In the genomic region with DNA sequence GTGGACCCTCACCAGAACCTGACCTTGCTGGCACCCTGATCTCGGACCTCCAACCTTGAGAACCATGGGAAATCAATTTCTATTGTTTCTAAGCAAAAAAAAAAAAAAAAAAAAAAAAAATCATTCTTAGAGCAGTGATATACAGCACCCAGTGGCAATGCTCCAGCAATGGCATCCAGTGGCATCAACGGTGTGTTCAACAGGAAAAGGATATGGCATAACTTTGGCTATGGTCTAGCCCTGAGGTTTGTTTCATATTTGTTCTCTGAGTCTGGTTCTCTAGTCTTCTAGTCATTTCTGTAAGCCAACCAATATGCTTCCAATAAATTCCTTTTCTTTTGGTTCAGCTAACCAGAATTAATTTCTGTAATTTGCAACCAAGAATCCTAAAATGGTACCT, we compare ENCODE assay signal across 14 cellular contexts. TPM values are rescaled to one million over a fixed set of nuclear protein-coding genes. Genes with fewer than 3 reads are reported as not detected.
DNase-seq lines count a peak whose midpoint lies in the region; ATAC-seq and TF ChIP-seq lines count a peak whose summit lies in the region.
"Had no signal": no experiment of that assay in that cellular context is flagged by ENCODE, and none has a peak within 500 bp of the region (broad histone marks: within the 10 kb centered on the region; RNA-seq: fewer than 3 reads in every experiment).

No MANE protein-coding gene starts in this region.

- H3K4me1 Mint-ChIP-seq in stimulated activated naive CD8-positive, alpha-beta T cell treated with anti-CD3 and anti-CD28 coated beads, Interleukin-15, Interleukin-2, amounts not matched to agents 100 ng/mL and 50 ng/mL, for 24 hours (ENCODE audit: low read depth): peaks cover 76% of the 10 kb centered on the region
- peaks cover 55% of the 10 kb centered on the region for H3K4me1 Mint-ChIP-seq in stimulated activated naive CD8-positive, alpha-beta T cell treated with anti-CD3 and anti-CD28 coated beads, Interleukin-15, amount 100 ng/mL, for 72 hours

- no peak overlapping the region for H3K4me3 ChIP-seq in colonic mucosa
- H3K4me3 ChIP-seq: testis had no signal

- intact Hi-C loops in colonic mucosa (cut with DNase I): no loop called here

- no peaks in the 10 kb centered on the region for H3K27me3 ChIP-seq in colonic mucosa
- H3K27me3 ChIP-seq: testis had no signal

- H3K36me3 ChIP-seq in colonic mucosa: no peaks in the 10 kb centered on the region

- H3K9me3 ChIP-seq in colonic mucosa: no peaks in the 10 kb centered on the region
- H3K9me3 ChIP-seq: SK-N-SH, testis had no signal

- no peaks in the 10 kb centered on the region for H3K27me3 Mint-ChIP-seq in stimulated activated naive CD8-positive, alpha-beta T cell treated with anti-CD3 and anti-CD28 coated beads, Interleukin-15, Interleukin-2, amounts not matched to agents 100 ng/mL and 50 ng/mL, for 24 hours
- H3K27me3 Mint-ChIP-seq in stimulated activated naive CD8-positive, alpha-beta T cell treated with anti-CD3 and anti-CD28 coated beads, Interleukin-15, amount 100 ng/mL, for 72 hours: no peaks in the 10 kb centered on the region

- H3K27ac ChIP-seq in colonic mucosa: peak overlapping the region; percentile 50
- H3K27ac ChIP-seq: testis had no signal

- H3K27ac Mint-ChIP-seq in stimulated activated naive CD8-positive, alpha-beta T cell treated with anti-CD3 and anti-CD28 coated beads, Interleukin-15, Interleukin-2, amounts not matched to agents 100 ng/mL and 50 ng/mL, for 24 hours: peak overlapping the region; percentile 75
- peak overlapping the region in 1 of 2 donors; percentile 64 for H3K27ac Mint-ChIP-seq in stimulated activated naive CD8-positive, alpha-beta T cell treated with anti-CD3 and anti-CD28 coated beads, Interleukin-15, amount 100 ng/mL, for 72 hours

- H3K4me3 Mint-ChIP-seq in stimulated activated naive CD8-positive, alpha-beta T cell treated with anti-CD3 and anti-CD28 coated beads, Interleukin-15, Interleukin-2, amounts not matched to agents 100 ng/mL and 50 ng/mL, for 24 hours: peak overlapping the region; percentile 55
- H3K4me3 Mint-ChIP-seq in stimulated activated naive CD8-positive, alpha-beta T cell treated with anti-CD3 and anti-CD28 coated beads, Interleukin-15, amount 100 ng/mL, for 72 hours: peak overlapping the region in 1 of 2 donors; percentile 42

- peaks cover 39% of the 10 kb centered on the region for H3K36me3 Mint-ChIP-seq in stimulated activated naive CD8-positive, alpha-beta T cell treated with anti-CD3 and anti-CD28 coated beads, Interleukin-15, Interleukin-2, amounts not matched to agents 100 ng/mL and 50 ng/mL, for 24 hours (ENCODE audit: low read depth)

- peaks cover 6% of the 10 kb centered on the region for H3K4me1 ChIP-seq in colonic mucosa

- TF ChIP-seq CTCF in colonic mucosa (IDR thresholded peaks at IDR 0.05): no peak

- H3K9me3 Mint-ChIP-seq in stimulated activated naive CD8-positive, alpha-beta T cell treated with anti-CD3 and anti-CD28 coated beads, Interleukin-15, Interleukin-2, amounts not matched to agents 100 ng/mL and 50 ng/mL, for 24 hours: no peaks in the 10 kb centered on the region
- H3K9me3 Mint-ChIP-seq in stimulated activated naive CD8-positive, alpha-beta T cell treated with anti-CD3 and anti-CD28 coated beads, Interleukin-15, amount 100 ng/mL, for 72 hours: no peaks in the 10 kb centered on the region

- H3K9ac ChIP-seq in colonic mucosa (ENCODE audit: low read depth in 2 of 2, low read length in 2 of 2): no peak overlapping the region
- H3K9ac ChIP-seq: SK-N-SH had no signal

- ATAC-seq in stimulated activated naive CD8-positive, alpha-beta T cell treated with anti-CD3 and anti-CD28 coated beads, Interleukin-15, Interleukin-2, amounts not matched to agents 100 U/mL and 50 U/mL, for 24 hours: no peak
- ATAC-seq in stimulated activated naive CD8-positive, alpha-beta T cell treated with anti-CD3 and anti-CD28 coated beads, Interleukin-15, amount 100 ng/mL, for 72 hours: peak; percentile 85
- no peak for ATAC-seq in GM21737 (IDR thresholded peaks at IDR 0.05; ENCODE audit: unreplicated experiment)
- ATAC-seq: esophagus mucosa, right cardiac atrium had no signal

- no peak for DNase-seq in stimulated activated naive CD8-positive, alpha-beta T cell treated with anti-CD3 and anti-CD28 coated beads, Interleukin-15, Interleukin-2, amounts not matched to agents 100 U/mL and 50 U/mL, for 24 hours
- DNase-seq in M059J (ENCODE audit: low read depth) (peak; percentile 43), colonic mucosa (no peak), germinal center (ENCODE audit: low spot score) (no peak)
- no peak for DNase-seq in stimulated activated naive CD8-positive, alpha-beta T cell treated with anti-CD3 and anti-CD28 coated beads, Interleukin-15, amount 100 ng/mL, for 72 hours
- DNase-seq in stimulated activated CD8-positive, alpha-beta memory T cell treated with anti-CD3 and anti-CD28 coated beads, Interleukin-4, amount 100 ng/mL, for 48 hours: no peak
- DNase-seq: head of caudate nucleus, mammary epithelial cell, right cardiac atrium, SK-N-SH, testis had no signal

RNA-seq across cellular contexts. Expression of gene DENND4A, which starts 19.2 kb away (rescaled TPM):
- 9.6 and 13.9 TPM in 2 replicates for total RNA-seq in M059J (2014; rRNA removed; shearing (Covaris generic))
- 10 to 100 TPM; 15.7 to 21.8 TPM for total RNA-seq in colonic mucosa
